Comparison of ENCODE assay signal across 1 cellular context in the genomic region with DNA sequence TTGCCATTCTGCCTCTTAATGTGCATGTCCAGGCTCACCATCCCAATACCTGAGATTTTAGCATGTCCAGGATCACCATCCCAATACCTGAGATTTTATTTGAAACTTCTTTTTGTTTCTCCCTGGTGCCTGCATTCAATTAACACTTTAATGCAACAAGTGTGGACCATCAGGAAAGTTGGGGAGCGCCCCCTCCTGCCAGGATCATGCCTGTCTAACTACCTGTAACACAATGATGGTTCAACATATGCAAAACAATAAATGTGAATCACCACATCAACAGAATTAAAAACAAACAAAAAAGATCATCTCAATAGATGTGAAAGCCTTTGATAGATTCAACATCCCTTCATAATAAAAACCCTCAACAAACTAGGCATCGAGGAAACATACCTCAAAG.
TF ChIP-seq lines count a peak whose summit lies in the region.

No MANE protein-coding gene starts in this region.

TF ChIP-seq in WTC11, 78 proteins besides CTCF, POLR2A, EP300 and RAD21 (continued from another document):
- TF ChIP-seq, protein P1, sequence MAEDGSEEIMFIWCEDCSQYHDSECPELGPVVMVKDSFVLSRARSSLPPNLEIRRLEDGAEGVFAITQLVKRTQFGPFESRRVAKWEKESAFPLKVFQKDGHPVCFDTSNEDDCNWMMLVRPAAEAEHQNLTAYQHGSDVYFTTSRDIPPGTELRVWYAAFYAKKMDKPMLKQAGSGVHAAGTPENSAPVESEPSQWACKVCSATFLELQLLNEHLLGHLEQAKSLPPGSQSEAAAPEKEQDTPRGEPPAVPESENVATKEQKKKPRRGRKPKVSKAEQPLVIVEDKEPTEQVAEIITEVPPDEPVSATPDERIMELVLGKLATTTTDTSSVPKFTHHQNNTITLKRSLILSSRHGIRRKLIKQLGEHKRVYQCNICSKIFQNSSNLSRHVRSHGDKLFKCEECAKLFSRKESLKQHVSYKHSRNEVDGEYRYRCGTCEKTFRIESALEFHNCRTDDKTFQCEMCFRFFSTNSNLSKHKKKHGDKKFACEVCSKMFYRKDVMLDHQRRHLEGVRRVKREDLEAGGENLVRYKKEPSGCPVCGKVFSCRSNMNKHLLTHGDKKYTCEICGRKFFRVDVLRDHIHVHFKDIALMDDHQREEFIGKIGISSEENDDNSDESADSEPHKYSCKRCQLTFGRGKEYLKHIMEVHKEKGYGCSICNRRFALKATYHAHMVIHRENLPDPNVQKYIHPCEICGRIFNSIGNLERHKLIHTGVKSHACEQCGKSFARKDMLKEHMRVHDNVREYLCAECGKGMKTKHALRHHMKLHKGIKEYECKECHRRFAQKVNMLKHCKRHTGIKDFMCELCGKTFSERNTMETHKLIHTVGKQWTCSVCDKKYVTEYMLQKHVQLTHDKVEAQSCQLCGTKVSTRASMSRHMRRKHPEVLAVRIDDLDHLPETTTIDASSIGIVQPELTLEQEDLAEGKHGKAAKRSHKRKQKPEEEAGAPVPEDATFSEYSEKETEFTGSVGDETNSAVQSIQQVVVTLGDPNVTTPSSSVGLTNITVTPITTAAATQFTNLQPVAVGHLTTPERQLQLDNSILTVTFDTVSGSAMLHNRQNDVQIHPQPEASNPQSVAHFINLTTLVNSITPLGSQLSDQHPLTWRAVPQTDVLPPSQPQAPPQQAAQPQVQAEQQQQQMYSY (CRISPR knock-in tag; IDR thresholded peaks at IDR 0.05), result no peak
- TF ChIP-seq RORB (CRISPR knock-in tag; IDR thresholded peaks at IDR 0.05) (no peak), GRHL2 (CRISPR knock-in tag; IDR thresholded peaks at IDR 0.05; ENCODE audit: insufficient replicate concordance, severe bottlenecking) (no peak), FOXJ3 (CRISPR knock-in tag; IDR thresholded peaks at IDR 0.05; ENCODE audit: borderline replicate concordance) (no peak), ZBTB21 (CRISPR knock-in tag; IDR thresholded peaks at IDR 0.05; ENCODE audit: borderline replicate concordance) (no peak), ZNF423 (CRISPR knock-in tag; IDR thresholded peaks at IDR 0.05) (no peak), ZNF138 (CRISPR knock-in tag; conservative IDR thresholded peaks at IDR 0.05) (no peak), OVOL2 (CRISPR knock-in tag; IDR thresholded peaks at IDR 0.05; ENCODE audit: borderline replicate concordance) (no peak), JUN (CRISPR knock-in tag; IDR thresholded peaks at IDR 0.05) (no peak), ETV6 (CRISPR knock-in tag; IDR thresholded peaks at IDR 0.05) (no peak), ELF4 (CRISPR knock-in tag; IDR thresholded peaks at IDR 0.05; ENCODE audit: low read depth) (no peak)
- TF ChIP-seq, protein P2, sequence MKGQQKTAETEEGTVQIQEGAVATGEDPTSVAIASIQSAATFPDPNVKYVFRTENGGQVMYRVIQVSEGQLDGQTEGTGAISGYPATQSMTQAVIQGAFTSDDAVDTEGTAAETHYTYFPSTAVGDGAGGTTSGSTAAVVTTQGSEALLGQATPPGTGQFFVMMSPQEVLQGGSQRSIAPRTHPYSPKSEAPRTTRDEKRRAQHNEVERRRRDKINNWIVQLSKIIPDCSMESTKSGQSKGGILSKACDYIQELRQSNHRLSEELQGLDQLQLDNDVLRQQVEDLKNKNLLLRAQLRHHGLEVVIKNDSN (CRISPR knock-in tag; IDR thresholded peaks at IDR 0.05), result no peak
- TF ChIP-seq, protein P3, sequence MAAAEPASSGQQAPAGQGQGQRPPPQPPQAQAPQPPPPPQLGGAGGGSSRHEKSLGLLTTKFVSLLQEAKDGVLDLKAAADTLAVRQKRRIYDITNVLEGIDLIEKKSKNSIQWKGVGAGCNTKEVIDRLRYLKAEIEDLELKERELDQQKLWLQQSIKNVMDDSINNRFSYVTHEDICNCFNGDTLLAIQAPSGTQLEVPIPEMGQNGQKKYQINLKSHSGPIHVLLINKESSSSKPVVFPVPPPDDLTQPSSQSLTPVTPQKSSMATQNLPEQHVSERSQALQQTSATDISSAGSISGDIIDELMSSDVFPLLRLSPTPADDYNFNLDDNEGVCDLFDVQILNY (CRISPR knock-in tag; IDR thresholded peaks at IDR 0.05), result no peak
